ENCODE assay signal across 31 cellular contexts in genomic region chr3:174960898-174961297, GRCh38.
A peak's percentile ranks its signal among the peaks of the same experiment; 100 is the strongest.
DNase-seq lines count a peak whose midpoint lies in the region; ATAC-seq and TF ChIP-seq lines count a peak whose summit lies in the region.
"Had no signal": no experiment of that assay in that cellular context is flagged by ENCODE, and none has a peak within 500 bp of the region (broad histone marks: within the 10 kb centered on the region; RNA-seq: fewer than 3 reads in every experiment).

No MANE protein-coding gene starts in this region.

- DNase-seq in IMR-90 (no peak), WTC11 (ENCODE audit: low spot score) (no peak), NCI-H748 treated with DMSO at 0.1 percent for 48 hours (lab: John Stamatoyannopoulos, UW) (no peak)
- DNase-seq: 8988T; ACHN; AML-193; BE2C; C1 segment of cervical spinal cord; Caco-2; Calu3; CD4-positive, alpha-beta memory T cell; CD4-positive, alpha-beta T cell; CD4-positive, CD25-positive, alpha-beta regulatory T cell; CD8-positive, alpha-beta memory T cell; CD8-positive, alpha-beta T cell; COR-L47; DMS 273 treated with DMSO at 0.1 percent for 48 hours; DMS153; DMS53; DMS79; DMS79 treated with DMSO at 0.1 percent for 48 hours; DND-41; EL had no signal

- H2AK5ac ChIP-seq in IMR-90 (ENCODE audit: low read depth, low read length) = no peak overlapping the region

- H2AK9ac ChIP-seq in IMR-90 (replicated peaks; ENCODE audit: low read depth, low read length, poor library complexity) = no peak overlapping the region

- no peaks in the 10 kb centered on the region for H3K36me3 Mint-ChIP-seq in WTC11
- H3K36me3 Mint-ChIP-seq: CD14-positive monocyte; CD4-positive, alpha-beta memory T cell; CD4-positive, CD25-positive, alpha-beta regulatory T cell; CD8-positive, alpha-beta memory T cell; CD8-positive, alpha-beta T cell had no signal

- H2BK120ac ChIP-seq in IMR-90 (ENCODE audit: low read depth, low read length) = no peak overlapping the region

- ATAC-seq in IMR-90 (ENCODE audit: low read depth) (no peak), WTC11 (no peak), HG02852 (IDR thresholded peaks at IDR 0.05; ENCODE audit: unreplicated experiment) (no peak)
- ATAC-seq: A549; CD8-positive, alpha-beta T cell had no signal

- no peaks in the 10 kb centered on the region for H3K36me3 ChIP-seq in IMR-90 (ENCODE audit: control insufficient read depth, insufficient read depth, low read length)
- H3K36me3 ChIP-seq: BE2C; BLaER1; BLaER1 treated with 17β-estradiol and CSF1 and Interleukin-3, amounts not matched to agents 10 nM and 100 nM had no signal

- no peak overlapping the region for H3K56ac ChIP-seq in IMR-90 (ENCODE audit: extremely low read depth, insufficient read depth, low read length)

- TF ChIP-seq CTCF in IMR-90 (conservative IDR thresholded peaks at IDR 0.05; ENCODE audit: low read depth, low read length) (no peak), WTC11 (IDR thresholded peaks at IDR 0.05) (no peak)

- POLR2A ChIA-PET in IMR-90 (lab: Charles Lee; ENCODE audit: unreplicated experiment) = no interaction called here
- POLR2A ChIA-PET in WTC11 (lab: Charles Lee) = no interaction called here

- H4K5ac ChIP-seq in IMR-90 (ENCODE audit: low read depth, low read length) = no peak overlapping the region; the same call in 1 of the 2 replicates

- H3K14ac ChIP-seq in IMR-90 (replicated peaks; ENCODE audit: low read depth, low read length) = no peak overlapping the region

- no peak overlapping the region for H4K91ac ChIP-seq in IMR-90 (ENCODE audit: insufficient read depth, low read depth, low read length)

- H3K4me1 ChIP-seq in IMR-90 (ENCODE audit: control insufficient read depth, insufficient read depth, low read length) = peaks cover 15% of the 10 kb centered on the region
- H3K4me1 ChIP-seq: BLaER1; BLaER1 treated with 17β-estradiol and CSF1 and Interleukin-3, amounts not matched to agents 10 nM and 100 nM had no signal

- H3K18ac ChIP-seq in IMR-90 (ENCODE audit: low read depth, low read length) = no peak overlapping the region

- no peaks in the 10 kb centered on the region for H3K27me3 ChIP-seq in IMR-90 (ENCODE audit: control insufficient read depth, insufficient read depth, low read length)
- H3K27me3 ChIP-seq: BE2C; BLaER1; BLaER1 treated with 17β-estradiol and CSF1 and Interleukin-3, amounts not matched to agents 10 nM and 100 nM had no signal

- H3K9me1 ChIP-seq in IMR-90 (ENCODE audit: insufficient read depth, low read length) = peaks cover 5% of the 10 kb centered on the region; the same call in 1 of the 2 replicates

- TF ChIP-seq POLR2A in IMR-90 (IDR thresholded peaks at IDR 0.05; ENCODE audit: low read depth, low read length) = no peak

- peaks cover 0 to 10% of the 10 kb centered on the region in 2 experiments; a peak in 1 of 4 replicates for H3K79me1 ChIP-seq in IMR-90 (ENCODE audit: low read depth in 1 of 2, low read length in 2 of 2)

- no peak overlapping the region for H3K4me2 ChIP-seq in IMR-90 (ENCODE audit: low read depth, low read length)
- H3K4me2 ChIP-seq: A549; BLaER1; BLaER1 treated with 17β-estradiol and CSF1 and Interleukin-3, amounts not matched to agents 10 nM and 100 nM had no signal

- H3K9me3 ChIP-seq in IMR-90 (ENCODE audit: control insufficient read depth, insufficient read depth, low read length) = no peaks in the 10 kb centered on the region
- H3K9me3 ChIP-seq: A549, BE2C, BLaER1, Caco-2 had no signal

- intact Hi-C loops in IMR-90 (cut with micrococcal nuclease) = no loop called here

- H3K4me3 Mint-ChIP-seq in WTC11 = no peak overlapping the region
- H3K4me3 Mint-ChIP-seq: B cell; CD14-positive monocyte; CD4-positive, alpha-beta memory T cell; CD4-positive, alpha-beta T cell; CD4-positive, CD25-positive, alpha-beta regulatory T cell; CD8-positive, alpha-beta memory T cell; CD8-positive, alpha-beta T cell had no signal

- no peak overlapping the region for H3K23ac ChIP-seq in IMR-90 (ENCODE audit: low read depth, low read length)

- TF ChIP-seq RAD21 in IMR-90 (IDR thresholded peaks at IDR 0.05; ENCODE audit: low read length) = no peak

- no TSS peak for BruUV-seq in IMR-90 (replicated peaks; lab: Mats Ljungman, UMichigan)

- CTCF ChIA-PET in IMR-90 (lab: Yijun Ruan, JAX) = no interaction called here
- CTCF ChIA-PET in WTC11 (lab: Charles Lee) = no interaction called here

- H4K20me1 ChIP-seq in IMR-90 (ENCODE audit: insufficient read depth, low read length) = no peaks in the 10 kb centered on the region
- H4K20me1 ChIP-seq: BLaER1; BLaER1 treated with 17β-estradiol and CSF1 and Interleukin-3, amounts not matched to agents 10 nM and 100 nM had no signal

- in situ Hi-C loops in IMR-90 (cut with MboI; ENCODE audit: low sequenced_read_pairs) = no loop called here

- peak overlapping the region; percentile 32; the same call in 1 of the 3 replicates for H2BK15ac ChIP-seq in IMR-90 (ENCODE audit: low read depth, low read length)

- no peaks in the 10 kb centered on the region for H3K4me1 Mint-ChIP-seq in WTC11
- H3K4me1 Mint-ChIP-seq: B cell; CD4-positive, alpha-beta memory T cell; CD4-positive, CD25-positive, alpha-beta regulatory T cell; CD8-positive, alpha-beta memory T cell had no signal

- H2AFZ ChIP-seq in IMR-90 (replicated peaks; ENCODE audit: low read length, poor library complexity) = no peak overlapping the region

- no peaks in the 10 kb centered on the region for H3K27me3 Mint-ChIP-seq in WTC11 (ENCODE audit: low read depth)
- H3K27me3 Mint-ChIP-seq: B cell; CD4-positive, alpha-beta memory T cell; CD4-positive, alpha-beta T cell; CD4-positive, CD25-positive, alpha-beta regulatory T cell had no signal

- no peak overlapping the region for H3K4ac ChIP-seq in IMR-90 (ENCODE audit: low read depth, low read length)

- H3K27ac Mint-ChIP-seq in WTC11 = no peak overlapping the region
- H3K27ac Mint-ChIP-seq: B cell; CD14-positive monocyte; CD4-positive, alpha-beta memory T cell; CD4-positive, alpha-beta T cell; CD4-positive, CD25-positive, alpha-beta regulatory T cell; CD8-positive, alpha-beta memory T cell; CD8-positive, alpha-beta T cell had no signal

- dilution Hi-C loops in IMR-90 (cut with HindIII; ENCODE audit: low sequenced_read_pairs, unreplicated experiment) = no loop called here

- no CpG with 5 or more reads among the region's 1 CpG for WGBS in IMR-90 (ENCODE audit: extremely low coverage in 2 of 2, insufficient read length in 1 of 2), 2 experiments

- no peak overlapping the region for H3K4me3 ChIP-seq in IMR-90 (ENCODE audit: insufficient read depth, low read depth, low read length)
- H3K4me3 ChIP-seq: A549; BLaER1; BLaER1 treated with 17β-estradiol and CSF1 and Interleukin-3, amounts not matched to agents 10 nM and 100 nM had no signal

- H2BK5ac ChIP-seq in IMR-90 (ENCODE audit: low read depth, low read length, poor library complexity, severe bottlenecking) = no peak overlapping the region

- H3K27ac ChIP-seq in IMR-90 (ENCODE audit: insufficient read depth, low read length) = no peak overlapping the region
- H3K27ac ChIP-seq: 22Rv1; A549; BLaER1; BLaER1 treated with 17β-estradiol and CSF1 and Interleukin-3, amounts not matched to agents 10 nM and 100 nM; C4-2B had no signal

- no peak overlapping the region for H3K9ac ChIP-seq in IMR-90 (ENCODE audit: low read depth, low read length)
- H3K9ac ChIP-seq: BLaER1; BLaER1 treated with 17β-estradiol and CSF1 and Interleukin-3, amounts not matched to agents 10 nM and 100 nM had no signal

- no peaks in the 10 kb centered on the region for H3K9me3 Mint-ChIP-seq in WTC11
- H3K9me3 Mint-ChIP-seq: CD4-positive, alpha-beta T cell; CD8-positive, alpha-beta T cell had no signal

- H2BK20ac ChIP-seq in IMR-90 (ENCODE audit: low read depth, low read length) = no peak overlapping the region

- no peak overlapping the region for H4K8ac ChIP-seq in IMR-90 (ENCODE audit: low read depth in 2 of 2, low read length in 2 of 2)

TF ChIP-seq in IMR-90, 13 proteins besides CTCF, POLR2A, EP300 and RAD21 (continues in another document):
- TF ChIP-seq ELK1 (IDR thresholded peaks at IDR 0.05; ENCODE audit: borderline replicate concordance, low read depth, low read length) (no peak), RCOR1 (IDR thresholded peaks at IDR 0.05; ENCODE audit: insufficient replicate concordance, low read length) (no peak), USF2 (IDR thresholded peaks at IDR 0.05; ENCODE audit: low read depth, low read length) (no peak)

TF ChIP-seq in WTC11, 78 proteins besides CTCF, POLR2A, EP300 and RAD21:
- TF ChIP-seq ETV6 (CRISPR knock-in tag; IDR thresholded peaks at IDR 0.05) = no peak
- TF ChIP-seq HMGA2 (CRISPR knock-in tag; IDR thresholded peaks at IDR 0.05) = peak; percentile 94; the same call in 1 of the 2 replicates
TF ChIP-seq in WTC11: peak in this region for 1.
